8 cellular contexts compared by ENCODE assay signal in the genomic region with DNA sequence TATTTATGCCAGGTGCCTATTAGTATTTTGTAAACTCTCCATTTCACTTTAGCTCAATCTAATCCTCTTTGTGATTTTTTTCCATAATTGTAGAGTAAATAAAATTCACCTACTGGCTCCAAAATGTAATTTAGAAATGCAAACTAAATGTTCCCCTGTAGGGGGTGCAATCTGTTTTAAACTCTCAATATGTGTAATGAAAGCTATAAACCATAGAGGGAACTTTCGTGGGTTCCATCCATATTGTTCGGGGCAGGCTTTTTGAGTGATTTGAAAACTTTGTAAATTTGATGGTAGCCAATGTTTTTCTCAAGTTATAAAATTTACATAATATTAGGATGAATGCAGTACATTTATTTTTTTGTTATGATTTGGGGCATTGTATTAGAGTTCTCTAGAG. TPM values are rescaled to one million over a fixed set of nuclear protein-coding genes. Genes with fewer than 3 reads are reported as not detected.
DNase-seq lines count a peak whose midpoint lies in the region; ATAC-seq, FAIRE-seq and TF ChIP-seq lines count a peak whose summit lies in the region.

No MANE protein-coding gene starts in this region.

- DNase-seq in SHP77 (lab: John Stamatoyannopoulos, UW) (peak; percentile 35 to 51), fibroblast of villous mesenchyme (ENCODE audit: low read depth) (peak; percentile 48), smooth muscle cell of the brain vasculature (ENCODE audit: low read depth, low spot score) (peak; percentile 39)
- no peak for DNase-seq in activated CD4-positive, alpha-beta T cell treated with anti-CD3 and anti-CD28 coated beads for 36 hours
- DNase-seq in activated CD8-positive, alpha-beta memory T cell treated with anti-CD3 and anti-CD28 coated beads, Interleukin-2, amount 10 ng/mL, durations not matched to agents 7 days and 5 days: no peak
- no peak for DNase-seq in activated T-cell treated with anti-CD3 and anti-CD28 coated beads, Interleukin-2, amount 50 U/mL, for 1 hour

- CTCF ChIA-PET in activated CD4-positive, alpha-beta T cell treated with anti-CD3 and anti-CD28 coated beads for 36 hours (lab: Charles Lee): interaction anchor here (0.9 to 1.0 kb wide), 2 partner anchors 9 to 30 kb away, joined by 3 to 5 read pairs; no protein-coding TSS in a partner anchor
- CTCF ChIA-PET in activated CD8-positive, alpha-beta memory T cell treated with anti-CD3 and anti-CD28 coated beads, Interleukin-2, amount 10 ng/mL, durations not matched to agents 7 days and 5 days (lab: Charles Lee): interaction anchor here (0.9 to 1.0 kb wide), 2 partner anchors 9 to 632 kb away, joined by 3 read pairs; no protein-coding TSS in a partner anchor

- H3K4me3 ChIP-seq in fibroblast of villous mesenchyme (ENCODE audit: low read depth, low read length): no peak overlapping the region

- H3K36me3 Mint-ChIP-seq in activated CD4-positive, alpha-beta T cell treated with anti-CD3 and anti-CD28 coated beads for 36 hours (ENCODE audit: low read depth): no peaks in the 10 kb centered on the region
- H3K36me3 Mint-ChIP-seq in activated CD8-positive, alpha-beta memory T cell treated with anti-CD3 and anti-CD28 coated beads, Interleukin-2, amount 10 ng/mL, durations not matched to agents 7 days and 5 days: no peaks in the 10 kb centered on the region

- H3K27me3 Mint-ChIP-seq in activated CD4-positive, alpha-beta T cell treated with anti-CD3 and anti-CD28 coated beads for 36 hours: no peaks in the 10 kb centered on the region
- H3K27me3 Mint-ChIP-seq in activated CD8-positive, alpha-beta memory T cell treated with anti-CD3 and anti-CD28 coated beads, Interleukin-2, amount 10 ng/mL, durations not matched to agents 7 days and 5 days: no peaks in the 10 kb centered on the region

- POLR2A ChIA-PET in activated CD4-positive, alpha-beta T cell treated with anti-CD3 and anti-CD28 coated beads for 36 hours (lab: Charles Lee): no interaction called here

- H3K9me3 Mint-ChIP-seq in activated CD4-positive, alpha-beta T cell treated with anti-CD3 and anti-CD28 coated beads for 36 hours (ENCODE audit: low read depth): no peaks in the 10 kb centered on the region
- H3K9me3 Mint-ChIP-seq in activated CD8-positive, alpha-beta memory T cell treated with anti-CD3 and anti-CD28 coated beads, Interleukin-2, amount 10 ng/mL, durations not matched to agents 7 days and 5 days (ENCODE audit: low read depth): no peaks in the 10 kb centered on the region

- H3K4me1 Mint-ChIP-seq in activated CD4-positive, alpha-beta T cell treated with anti-CD3 and anti-CD28 coated beads for 36 hours: peaks cover 4% of the 10 kb centered on the region
- H3K4me1 Mint-ChIP-seq in activated CD8-positive, alpha-beta memory T cell treated with anti-CD3 and anti-CD28 coated beads, Interleukin-2, amount 10 ng/mL, durations not matched to agents 7 days and 5 days: peaks cover 5% of the 10 kb centered on the region

- no peak overlapping the region for H3K27ac Mint-ChIP-seq in activated CD4-positive, alpha-beta T cell treated with anti-CD3 and anti-CD28 coated beads for 36 hours
- no peak overlapping the region for H3K27ac Mint-ChIP-seq in activated CD8-positive, alpha-beta memory T cell treated with anti-CD3 and anti-CD28 coated beads, Interleukin-2, amount 10 ng/mL, durations not matched to agents 7 days and 5 days

- peak; percentile 46 for ATAC-seq in HG03565 (IDR thresholded peaks at IDR 0.05; ENCODE audit: unreplicated experiment)
- no peak for ATAC-seq in activated CD4-positive, alpha-beta T cell treated with anti-CD3 and anti-CD28 coated beads for 36 hours
- no peak for ATAC-seq in activated CD8-positive, alpha-beta memory T cell treated with anti-CD3 and anti-CD28 coated beads, Interleukin-2, amount 10 ng/mL, durations not matched to agents 7 days and 5 days

- intact Hi-C loops in activated CD4-positive, alpha-beta T cell treated with anti-CD3 and anti-CD28 coated beads for 36 hours (cut with DNase I, micrococcal nuclease): loop anchor here in 1 of 2 experiments (2.0 kb wide), 1 partner anchor 296 kb away; no protein-coding TSS in a partner anchor

- peak; percentile 50 for TF ChIP-seq CTCF in fibroblast of villous mesenchyme (IDR thresholded peaks at IDR 0.05; ENCODE audit: insufficient read depth, low read depth, low read length)

- peak; percentile 82 for FAIRE-seq in G401.6 (lab: Jason Lieb, UNC)

- H3K4me3 Mint-ChIP-seq in activated CD4-positive, alpha-beta T cell treated with anti-CD3 and anti-CD28 coated beads for 36 hours: no peak overlapping the region
- H3K4me3 Mint-ChIP-seq in activated CD8-positive, alpha-beta memory T cell treated with anti-CD3 and anti-CD28 coated beads, Interleukin-2, amount 10 ng/mL, durations not matched to agents 7 days and 5 days: no peak overlapping the region

RNA-seq across cellular contexts. Expression of gene TSPYL6, which starts 49.4 kb away (rescaled TPM):
- total RNA-seq in fibroblast of villous mesenchyme: not detected in 2 replicates
- total RNA-seq in activated CD4-positive, alpha-beta T cell treated with anti-CD3 and anti-CD28 coated beads for 36 hours: not detected
- not detected for total RNA-seq in activated CD8-positive, alpha-beta memory T cell treated with anti-CD3 and anti-CD28 coated beads, Interleukin-2, amount 10 ng/mL, durations not matched to agents 7 days and 5 days

Comparison
In these comparisons a context has a peak if more than half of its experiments do, and no peak if none do; other contexts are left out.
1. DNase-seq: peak in SHP77 (2 of 2), fibroblast of villous mesenchyme (single experiment) and smooth muscle cell of the brain vasculature (single experiment); none in activated CD4-positive, alpha-beta T cell treated with anti-CD3 and anti-CD28 coated beads for 36 hours (single experiment), activated CD8-positive, alpha-beta memory T cell treated with anti-CD3 and anti-CD28 coated beads, Interleukin-2, amount 10 ng/mL, durations not matched to agents 7 days and 5 days (single experiment) and activated T-cell treated with anti-CD3 and anti-CD28 coated beads, Interleukin-2, amount 50 U/mL, for 1 hour (single experiment).